22 cellular contexts compared by ENCODE assay signal in genomic region chr3:30871720-30872119, GRCh38. TPM values are rescaled to one million over a fixed set of nuclear protein-coding genes. Genes with fewer than 3 reads are reported as not detected.
"Had no signal": no experiment of that assay in that cellular context is flagged by ENCODE, and none has a peak within 500 bp of the region (broad histone marks: within the 10 kb centered on the region; RNA-seq: fewer than 3 reads in every experiment).

No MANE protein-coding gene starts in this region.

- DNase-seq: activated CD4-positive, alpha-beta T cell treated with anti-CD3 and anti-CD28 coated beads, Interleukin-2, amount 50 U/mL, for 1 hour; activated naive CD4-positive, alpha-beta T cell; activated naive CD8-positive, alpha-beta T cell treated with anti-CD3 and anti-CD28 coated beads, Interleukin-2, amount 10 ng/mL, durations not matched to agents 7 days and 5 days; activated T-cell treated with anti-CD3 and anti-CD28 coated beads for 4 hours; anterior cingulate cortex; cerebellar nuclear complex; effector memory CD4-positive, alpha-beta T cell; left ventricle myocardium inferior; natural killer cell; posterior cingulate gyrus; stimulated activated CD4-positive, alpha-beta T cell treated with anti-CD3 and anti-CD28 coated beads, Interleukin-15, amount 100 ng/mL, for 24 hours; stimulated activated CD4-positive, alpha-beta T cell treated with anti-CD3 and anti-CD28 coated beads, Interleukin-4, amount 100 ng/mL, for 4 hours; stimulated activated CD8-positive, alpha-beta memory T cell treated with anti-CD3 and anti-CD28 coated beads, Interleukin-4, amount 100 ng/mL, for 48 hours; stimulated activated naive CD4-positive, alpha-beta T cell treated with Interleukin-2 at 50 U/mL for 16 hours; T-helper 9 cell; transverse colon had no signal

- H3K27ac ChIP-seq: breast epithelium, left ventricle myocardium inferior, right atrium auricular region, transverse colon, vagina had no signal

- H3K9me3 ChIP-seq: breast epithelium, left ventricle myocardium inferior, right atrium auricular region, transverse colon, vagina had no signal

- H3K36me3 ChIP-seq: breast epithelium, left ventricle myocardium inferior, right atrium auricular region, transverse colon, vagina had no signal

- H3K4me1 ChIP-seq: breast epithelium, left ventricle myocardium inferior, right atrium auricular region, transverse colon, vagina had no signal

- ATAC-seq: activated CD4-positive, CD25-positive, alpha-beta regulatory T cell treated with anti-CD3 and anti-CD28 coated beads, Interleukin-2, amount 50 U/mL, for 24 hours; natural killer cell had no signal

- H3K4me3 ChIP-seq: breast epithelium, left ventricle myocardium inferior, right atrium auricular region, transverse colon, vagina had no signal

- H3K27me3 ChIP-seq: breast epithelium, right atrium auricular region, transverse colon, vagina had no signal

RNA-seq across cellular contexts. Expression of gene GADL1, which starts 22.7 kb away (rescaled TPM):
- total RNA-seq: activated naive CD8-positive, alpha-beta T cell treated with anti-CD3 and anti-CD28 coated beads, Interleukin-2, amount 10 ng/mL, durations not matched to agents 7 days and 5 days; breast epithelium; mucosa of gallbladder; natural killer cell; right atrium auricular region; transverse colon; vagina had no signal
- polyA plus RNA-seq: keratinocyte had no signal
